In the genomic region with DNA sequence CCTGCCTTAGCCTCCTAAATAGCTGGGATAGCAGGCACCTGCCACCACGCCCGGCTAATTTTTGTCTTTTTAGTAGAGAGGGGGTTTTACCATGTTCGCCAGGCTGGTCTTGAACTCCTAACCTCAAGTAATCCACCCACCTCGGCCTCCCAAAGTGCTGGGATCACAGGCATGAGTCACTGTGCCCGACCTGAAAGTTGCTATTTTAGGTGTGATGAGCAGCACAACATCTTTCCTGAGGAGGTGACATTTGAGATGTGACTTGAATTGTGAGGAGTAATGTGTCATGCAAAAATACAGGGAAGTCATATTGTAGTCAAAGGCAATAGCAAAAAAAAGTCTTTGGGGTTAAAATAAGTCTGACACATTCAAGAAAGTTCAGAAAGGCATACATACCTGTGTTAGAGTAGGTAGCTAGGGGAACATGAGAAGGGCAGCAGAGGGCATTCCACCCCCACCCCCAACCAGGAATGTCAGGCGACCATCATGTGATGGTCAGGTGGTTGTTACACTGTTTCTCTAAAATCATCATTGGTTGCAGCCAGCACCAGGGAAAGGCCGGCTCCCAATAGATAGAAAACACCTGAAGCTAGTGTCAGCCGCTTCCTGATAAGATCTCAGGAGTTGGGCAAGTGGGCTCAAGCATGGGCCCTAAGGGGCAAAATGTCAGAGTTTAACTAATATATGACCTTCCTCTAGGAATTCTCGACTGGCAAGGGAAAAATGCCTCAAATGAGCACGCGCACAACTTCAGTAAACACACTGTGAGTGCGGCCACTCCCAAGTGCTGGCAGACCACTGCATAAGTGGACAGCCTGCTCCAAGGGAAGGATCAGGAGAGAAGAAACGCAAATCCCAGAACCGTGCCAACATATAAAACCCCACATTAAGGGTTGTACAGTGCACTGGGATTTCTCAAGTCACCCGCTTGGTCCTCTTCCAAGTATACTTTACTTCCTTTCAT, we compare ENCODE assay signal across 11 cellular contexts. TPM values are rescaled to one million over a fixed set of nuclear protein-coding genes. Genes with fewer than 3 reads are reported as not detected.
A peak's percentile ranks its signal among the peaks of the same experiment; 100 is the strongest.
DNase-seq lines count a peak whose midpoint lies in the region; ATAC-seq and TF ChIP-seq lines count a peak whose summit lies in the region.
"Had no signal": no experiment of that assay in that cellular context is flagged by ENCODE, and none has a peak within 500 bp of the region (broad histone marks: within the 10 kb centered on the region; RNA-seq: fewer than 3 reads in every experiment).

A gene with protein sequence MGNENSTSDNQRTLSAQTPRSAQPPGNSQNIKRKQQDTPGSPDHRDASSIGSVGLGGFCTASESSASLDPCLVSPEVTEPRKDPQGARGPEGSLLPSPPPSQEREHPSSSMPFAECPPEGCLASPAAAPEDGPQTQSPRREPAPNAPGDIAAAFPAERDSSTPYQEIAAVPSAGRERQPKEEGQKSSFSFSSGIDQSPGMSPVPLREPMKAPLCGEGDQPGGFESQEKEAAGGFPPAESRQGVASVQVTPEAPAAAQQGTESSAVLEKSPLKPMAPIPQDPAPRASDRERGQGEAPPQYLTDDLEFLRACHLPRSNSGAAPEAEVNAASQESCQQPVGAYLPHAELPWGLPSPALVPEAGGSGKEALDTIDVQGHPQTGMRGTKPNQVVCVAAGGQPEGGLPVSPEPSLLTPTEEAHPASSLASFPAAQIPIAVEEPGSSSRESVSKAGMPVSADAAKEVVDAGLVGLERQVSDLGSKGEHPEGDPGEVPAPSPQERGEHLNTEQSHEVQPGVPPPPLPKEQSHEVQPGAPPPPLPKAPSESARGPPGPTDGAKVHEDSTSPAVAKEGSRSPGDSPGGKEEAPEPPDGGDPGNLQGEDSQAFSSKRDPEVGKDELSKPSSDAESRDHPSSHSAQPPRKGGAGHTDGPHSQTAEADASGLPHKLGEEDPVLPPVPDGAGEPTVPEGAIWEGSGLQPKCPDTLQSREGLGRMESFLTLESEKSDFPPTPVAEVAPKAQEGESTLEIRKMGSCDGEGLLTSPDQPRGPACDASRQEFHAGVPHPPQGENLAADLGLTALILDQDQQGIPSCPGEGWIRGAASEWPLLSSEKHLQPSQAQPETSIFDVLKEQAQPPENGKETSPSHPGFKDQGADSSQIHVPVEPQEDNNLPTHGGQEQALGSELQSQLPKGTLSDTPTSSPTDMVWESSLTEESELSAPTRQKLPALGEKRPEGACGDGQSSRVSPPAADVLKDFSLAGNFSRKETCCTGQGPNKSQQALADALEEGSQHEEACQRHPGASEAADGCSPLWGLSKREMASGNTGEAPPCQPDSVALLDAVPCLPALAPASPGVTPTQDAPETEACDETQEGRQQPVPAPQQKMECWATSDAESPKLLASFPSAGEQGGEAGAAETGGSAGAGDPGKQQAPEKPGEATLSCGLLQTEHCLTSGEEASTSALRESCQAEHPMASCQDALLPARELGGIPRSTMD (N-terminal part only) (plus strand): TSS at position 803 of the 964 bp plus-strand sequence. CDS start 32,819 bp downstream, outside the sequence.

- intact Hi-C loops in head of caudate nucleus (cut with DNase I) (no loop called here), vagina (cut with DNase I) (no loop called here)

- H3K4me3 ChIP-seq in vagina = no peak within 1 kb of the TSS

- H3K4me1 ChIP-seq in vagina = no peaks in the 10 kb centered on the region

- no peak for TF ChIP-seq CTCF in vagina (IDR thresholded peaks at IDR 0.05)

- no peaks in the 10 kb centered on the region for H3K27me3 ChIP-seq in vagina

- H3K9me3 ChIP-seq in vagina = peaks cover 6% of the 10 kb centered on the region

- no peaks in the 10 kb centered on the region for H3K36me3 ChIP-seq in vagina

- ATAC-seq in HG03139 (IDR thresholded peaks at IDR 0.05; ENCODE audit: unreplicated experiment) = no peak

- H3K27ac ChIP-seq in vagina = peak within 1 kb of the TSS; percentile 37

- no peak for TF ChIP-seq POLR2A in vagina (IDR thresholded peaks at IDR 0.05)

- peak; percentile 28 for DNase-seq in stimulated activated CD4-positive, alpha-beta T cell treated with anti-CD3 and anti-CD28 coated beads, Interleukin-1b, Interleukin-23, amount 100 ng/mL, for 48 hours
- no peak for DNase-seq in stimulated activated CD4-positive, alpha-beta T cell treated with anti-CD3 and anti-CD28 coated beads, Interleukin-2, amount 100 ng/mL, for 48 hours
- DNase-seq in head of caudate nucleus (peak; percentile 11 to 87 (median 58)), occipital lobe (lab: John Stamatoyannopoulos, UW) (no peak), vagina (ENCODE audit: extremely low spot score in 2 of 2) (no peak)
- DNase-seq in stimulated activated CD4-positive, alpha-beta T cell treated with anti-CD3 and anti-CD28 coated beads, Interleukin-4, amount 100 ng/mL, for 1 hour = no peak
- DNase-seq in activated CD4-positive, CD25-positive, alpha-beta regulatory T cell (lab: John Stamatoyannopoulos, UW) = no peak
- DNase-seq: activated CD4-positive, alpha-beta T cell treated with anti-CD3 and anti-CD28 coated beads, Interleukin-2, amount 50 U/mL, for 4 hours; AML-193; NCI-H1436 treated with DMSO at 0.1 percent for 48 hours had no signal

RNA-seq across cellular contexts. Expression of the gene that starts here (rescaled TPM):
- total RNA-seq in occipital lobe (16.1 TPM), vagina (76.4 TPM)

Comparison
In these comparisons a context has a peak if more than half of its experiments do, and no peak if none do; other contexts are left out.
1. DNase-seq: peak in stimulated activated CD4-positive, alpha-beta T cell treated with anti-CD3 and anti-CD28 coated beads, Interleukin-1b, Interleukin-23, amount 100 ng/mL, for 48 hours (single experiment) and head of caudate nucleus (42 of 42); none in stimulated activated CD4-positive, alpha-beta T cell treated with anti-CD3 and anti-CD28 coated beads, Interleukin-2, amount 100 ng/mL, for 48 hours (0 of 2), occipital lobe (single experiment), vagina (0 of 2), stimulated activated CD4-positive, alpha-beta T cell treated with anti-CD3 and anti-CD28 coated beads, Interleukin-4, amount 100 ng/mL, for 1 hour (single experiment) and activated CD4-positive, CD25-positive, alpha-beta regulatory T cell (0 of 4).